In the genomic region with DNA sequence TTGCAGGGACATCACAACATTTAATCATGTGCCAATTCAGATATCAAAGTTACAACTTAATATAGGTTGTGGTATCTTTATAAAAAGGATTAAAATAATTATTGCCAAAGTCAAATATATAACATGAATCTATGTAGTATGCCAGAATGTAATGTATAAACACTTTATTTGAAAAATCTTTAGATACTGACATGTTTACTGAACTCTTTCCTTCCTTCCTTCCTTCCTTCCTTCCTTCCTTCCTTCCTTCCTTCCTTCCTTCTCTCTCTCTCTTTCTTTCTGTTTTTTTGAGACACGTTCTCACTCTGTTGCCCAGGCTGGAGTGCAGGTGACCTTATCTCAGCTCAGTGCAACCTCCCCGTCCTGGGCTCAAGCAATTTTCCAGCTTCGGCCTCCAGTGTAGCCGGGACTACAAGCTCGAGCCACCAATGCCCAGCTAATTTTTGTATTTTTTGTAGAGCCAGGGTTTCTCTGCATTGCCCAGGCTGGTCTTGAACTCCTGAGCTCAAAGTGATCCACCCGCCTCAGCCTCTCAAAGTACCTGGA, we compare ENCODE assay signal across 31 cellular contexts.
"Had no signal": no experiment of that assay in that cellular context is flagged by ENCODE, and none has a peak within 500 bp of the region (broad histone marks: within the 10 kb centered on the region; RNA-seq: fewer than 3 reads in every experiment).

No MANE protein-coding gene starts in this region.

- H3K4me3 Mint-ChIP-seq: activated B cell treated with CpG ODN at 0.5 μM for 24 hours; activated CD4-positive, alpha-beta memory T cell treated with anti-CD3 and anti-CD28 coated beads for 36 hours; activated naive CD4-positive, alpha-beta T cell treated with anti-CD3 and anti-CD28 coated beads for 36 hours; activated T-cell treated with anti-CD3 and anti-CD28 coated beads, Interleukin-2, amount 50 U/mL, for 4 hours; activated T-helper 1 cell treated with anti-CD3 and anti-CD28 coated beads, Interleukin-12 subunit alpha, Interleukin-12 subunit beta, Interleukin-2, Interleukin-4 antibody, amounts not matched to agents 30 ng/mL and 10 ng/mL and 1 ng/mL, durations not matched to agents 14 hours and 24 hours and 36 hours had no signal

- H3K9me3 ChIP-seq: adrenal gland, body of pancreas, breast epithelium, MG63 had no signal

- H3K9me3 Mint-ChIP-seq: activated B cell treated with CpG ODN at 0.5 μM for 24 hours; activated CD4-positive, alpha-beta memory T cell treated with anti-CD3 and anti-CD28 coated beads for 36 hours; activated naive CD4-positive, alpha-beta T cell treated with anti-CD3 and anti-CD28 coated beads for 36 hours; activated naive CD4-positive, alpha-beta T cell treated with anti-CD3 and anti-CD28 coated beads, Interleukin-2, amount 50 U/mL, for 72 hours; activated T-cell treated with anti-CD3 and anti-CD28 coated beads, Interleukin-2, amount 50 U/mL, for 4 hours; activated T-helper 1 cell treated with anti-CD3 and anti-CD28 coated beads, Interleukin-12 subunit alpha, Interleukin-12 subunit beta, Interleukin-2, Interleukin-4 antibody, amounts not matched to agents 30 ng/mL and 10 ng/mL and 1 ng/mL, durations not matched to agents 14 hours and 24 hours and 36 hours had no signal

- H3K27ac ChIP-seq: adrenal gland, body of pancreas, breast epithelium, RWPE1, VCaP had no signal

- H3K27me3 Mint-ChIP-seq: activated CD4-positive, alpha-beta memory T cell treated with anti-CD3 and anti-CD28 coated beads for 36 hours had no signal

- H3K36me3 Mint-ChIP-seq: activated CD4-positive, alpha-beta memory T cell treated with anti-CD3 and anti-CD28 coated beads for 36 hours; activated naive CD4-positive, alpha-beta T cell treated with anti-CD3 and anti-CD28 coated beads, Interleukin-2, amount 50 U/mL, for 72 hours had no signal

- H3K27me3 ChIP-seq: adrenal gland, body of pancreas, breast epithelium, MG63 had no signal

- H3K4me1 ChIP-seq: adrenal gland, body of pancreas, breast epithelium had no signal

- ATAC-seq: activated naive CD4-positive, alpha-beta T cell treated with anti-CD3 and anti-CD28 coated beads, Interleukin-2, amount 50 U/mL, for 72 hours; activated T-cell treated with anti-CD3 and anti-CD28 coated beads, Interleukin-2, amount 50 U/mL, for 4 hours; body of pancreas; PC-3; Right ventricle myocardium inferior had no signal

- H3K4me3 ChIP-seq: adrenal gland, body of pancreas, breast epithelium, MG63 had no signal

- H3K27ac Mint-ChIP-seq: activated B cell treated with CpG ODN at 0.5 μM for 24 hours; activated CD4-positive, alpha-beta memory T cell treated with anti-CD3 and anti-CD28 coated beads for 36 hours; activated naive CD4-positive, alpha-beta T cell treated with anti-CD3 and anti-CD28 coated beads for 36 hours; activated T-helper 1 cell treated with anti-CD3 and anti-CD28 coated beads, Interleukin-12 subunit alpha, Interleukin-12 subunit beta, Interleukin-2, Interleukin-4 antibody, amounts not matched to agents 30 ng/mL and 10 ng/mL and 1 ng/mL, durations not matched to agents 14 hours and 24 hours and 36 hours had no signal

- DNase-seq: activated B cell treated with CpG ODN at 0.5 μM for 24 hours; activated CD4-positive, alpha-beta memory T cell treated with anti-CD3 and anti-CD28 coated beads for 36 hours; activated CD4-positive, alpha-beta T cell treated with anti-CD3 and anti-CD28 coated beads for 4 hours; activated CD4-positive, alpha-beta T cell treated with anti-CD3 and anti-CD28 coated beads, Interleukin-2, amount 50 U/mL, for 1 hour; activated CD4-positive, CD25-positive, alpha-beta regulatory T cell treated with anti-CD3 and anti-CD28 coated beads, Interleukin-2, amount 50 U/mL, for 72 hours; activated CD8-positive, alpha-beta memory T cell treated with anti-CD3 and anti-CD28 coated beads, Interleukin-2, amount 50 U/mL, for 4 hours; activated gamma-delta T cell treated with Interleukin-2 at 50 U/mL for 16 hours; activated naive CD4-positive, alpha-beta T cell treated with anti-CD3 and anti-CD28 coated beads for 36 hours; activated T-cell treated with anti-CD3 and anti-CD28 coated beads for 4 hours; activated T-cell treated with anti-CD3 and anti-CD28 coated beads, Interleukin-2, amount 50 U/mL, for 4 hours; adrenal gland; body of pancreas; cerebellar nuclear complex; Kasumi-1; MG63; NCI-H1048; NCI-H1105 treated with DMSO at 0.1 percent for 48 hours; NCI-H1436 treated with DMSO at 0.1 percent for 48 hours; NCI-H1694 treated with DMSO at 0.1 percent for 48 hours; NCI-H2029; NCI-H345; NCI-H524 treated with DMSO at 0.1 percent for 48 hours; PC-3; T-helper 2 cell; T-helper 9 cell had no signal

- H3K36me3 ChIP-seq: adrenal gland, breast epithelium, MG63 had no signal

- H3K4me1 Mint-ChIP-seq: activated B cell treated with CpG ODN at 0.5 μM for 24 hours had no signal
